ENCODE assay signal across 1 cellular context in genomic region chr10:955127-955819, GRCh38.
TF ChIP-seq lines count a peak whose summit lies in the region.

No MANE protein-coding gene starts in this region.

TF ChIP-seq in H1, 55 proteins besides CTCF, POLR2A, EP300 and RAD21:
- no peak for TF ChIP-seq TCF12 (IDR thresholded peaks at IDR 0.05; ENCODE audit: low read depth, low read length)
- no peak for TF ChIP-seq TAF7 (optimal IDR thresholded peaks at IDR 0.05; ENCODE audit: borderline replicate concordance, low read depth, low read length)
- no peak for TF ChIP-seq TBP (IDR thresholded peaks at IDR 0.05; ENCODE audit: low read depth, low read length)
- no peak for TF ChIP-seq EGR1 (IDR thresholded peaks at IDR 0.05; ENCODE audit: borderline replicate concordance, low read depth, low read length)
- TF ChIP-seq TAF1 (IDR thresholded peaks at IDR 0.05; ENCODE audit: low read depth, low read length) = no peak
- TF ChIP-seq EZH2 (IDR thresholded peaks at IDR 0.05; ENCODE audit: low read depth, low read length, severe bottlenecking) = no peak
- TF ChIP-seq CHD1 (IDR thresholded peaks at IDR 0.05; ENCODE audit: low read depth, low read length) = no peak
- TF ChIP-seq ASH2L (IDR thresholded peaks at IDR 0.05; ENCODE audit: low read length) = no peak
- no peak for TF ChIP-seq RFX5 (IDR thresholded peaks at IDR 0.05; ENCODE audit: borderline replicate concordance, low read depth, low read length)
- no peak for TF ChIP-seq KDM4A (IDR thresholded peaks at IDR 0.05; ENCODE audit: low read depth, low read length, severe bottlenecking)
- TF ChIP-seq, protein P1, sequence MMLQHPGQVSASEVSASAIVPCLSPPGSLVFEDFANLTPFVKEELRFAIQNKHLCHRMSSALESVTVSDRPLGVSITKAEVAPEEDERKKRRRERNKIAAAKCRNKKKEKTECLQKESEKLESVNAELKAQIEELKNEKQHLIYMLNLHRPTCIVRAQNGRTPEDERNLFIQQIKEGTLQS (IDR thresholded peaks at IDR 0.05; ENCODE audit: insufficient read depth, low read depth, low read length) = no peak
- TF ChIP-seq HDAC2 (IDR thresholded peaks at IDR 0.05; ENCODE audit: borderline replicate concordance in 1 of 2, low read depth in 2 of 2, low read length in 2 of 2) = no peak
- TF ChIP-seq SP4 (IDR thresholded peaks at IDR 0.05; ENCODE audit: low read length) = no peak
- no peak for TF ChIP-seq JUN (IDR thresholded peaks at IDR 0.05; ENCODE audit: low read depth, low read length)
- no peak for TF ChIP-seq SUZ12 (IDR thresholded peaks at IDR 0.05; ENCODE audit: low read length)
- TF ChIP-seq GABPA (IDR thresholded peaks at IDR 0.05; ENCODE audit: borderline replicate concordance, insufficient read depth, low read length) = no peak
- no peak for TF ChIP-seq KDM1A (IDR thresholded peaks at IDR 0.05; ENCODE audit: borderline replicate concordance, low read length)
- TF ChIP-seq GTF2F1 (IDR thresholded peaks at IDR 0.05; ENCODE audit: borderline replicate concordance, low read depth, low read length) = no peak
- no peak for TF ChIP-seq RNF2 (IDR thresholded peaks at IDR 0.05; ENCODE audit: borderline replicate concordance, low read depth, low read length, missing control alignments, poor library complexity, severe bottlenecking)
